Comparison of ENCODE assay signal across 1 cellular context in genomic region chr6:44004136-44004535, GRCh38.
TF ChIP-seq lines count a peak whose summit lies in the region.

No MANE protein-coding gene starts in this region.

TF ChIP-seq in GM23338, 12 proteins besides CTCF, POLR2A, EP300 and RAD21 (continued from another document):
- TF ChIP-seq ZNF462 (CRISPR knock-in tag; IDR thresholded peaks at IDR 0.05) = no peak
- no peak for TF ChIP-seq STAT1 (IDR thresholded peaks at IDR 0.05; ENCODE audit: unreplicated experiment)
- TF ChIP-seq, protein P1, sequence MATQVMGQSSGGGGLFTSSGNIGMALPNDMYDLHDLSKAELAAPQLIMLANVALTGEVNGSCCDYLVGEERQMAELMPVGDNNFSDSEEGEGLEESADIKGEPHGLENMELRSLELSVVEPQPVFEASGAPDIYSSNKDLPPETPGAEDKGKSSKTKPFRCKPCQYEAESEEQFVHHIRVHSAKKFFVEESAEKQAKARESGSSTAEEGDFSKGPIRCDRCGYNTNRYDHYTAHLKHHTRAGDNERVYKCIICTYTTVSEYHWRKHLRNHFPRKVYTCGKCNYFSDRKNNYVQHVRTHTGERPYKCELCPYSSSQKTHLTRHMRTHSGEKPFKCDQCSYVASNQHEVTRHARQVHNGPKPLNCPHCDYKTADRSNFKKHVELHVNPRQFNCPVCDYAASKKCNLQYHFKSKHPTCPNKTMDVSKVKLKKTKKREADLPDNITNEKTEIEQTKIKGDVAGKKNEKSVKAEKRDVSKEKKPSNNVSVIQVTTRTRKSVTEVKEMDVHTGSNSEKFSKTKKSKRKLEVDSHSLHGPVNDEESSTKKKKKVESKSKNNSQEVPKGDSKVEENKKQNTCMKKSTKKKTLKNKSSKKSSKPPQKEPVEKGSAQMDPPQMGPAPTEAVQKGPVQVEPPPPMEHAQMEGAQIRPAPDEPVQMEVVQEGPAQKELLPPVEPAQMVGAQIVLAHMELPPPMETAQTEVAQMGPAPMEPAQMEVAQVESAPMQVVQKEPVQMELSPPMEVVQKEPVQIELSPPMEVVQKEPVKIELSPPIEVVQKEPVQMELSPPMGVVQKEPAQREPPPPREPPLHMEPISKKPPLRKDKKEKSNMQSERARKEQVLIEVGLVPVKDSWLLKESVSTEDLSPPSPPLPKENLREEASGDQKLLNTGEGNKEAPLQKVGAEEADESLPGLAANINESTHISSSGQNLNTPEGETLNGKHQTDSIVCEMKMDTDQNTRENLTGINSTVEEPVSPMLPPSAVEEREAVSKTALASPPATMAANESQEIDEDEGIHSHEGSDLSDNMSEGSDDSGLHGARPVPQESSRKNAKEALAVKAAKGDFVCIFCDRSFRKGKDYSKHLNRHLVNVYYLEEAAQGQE (IDR thresholded peaks at IDR 0.05; ENCODE audit: unreplicated experiment) = no peak
- TF ChIP-seq ZNF331 (CRISPR knock-in tag; IDR thresholded peaks at IDR 0.05; ENCODE audit: low read depth) = no peak
